Comparison of ENCODE assay signal across 12 cellular contexts in the genomic region with DNA sequence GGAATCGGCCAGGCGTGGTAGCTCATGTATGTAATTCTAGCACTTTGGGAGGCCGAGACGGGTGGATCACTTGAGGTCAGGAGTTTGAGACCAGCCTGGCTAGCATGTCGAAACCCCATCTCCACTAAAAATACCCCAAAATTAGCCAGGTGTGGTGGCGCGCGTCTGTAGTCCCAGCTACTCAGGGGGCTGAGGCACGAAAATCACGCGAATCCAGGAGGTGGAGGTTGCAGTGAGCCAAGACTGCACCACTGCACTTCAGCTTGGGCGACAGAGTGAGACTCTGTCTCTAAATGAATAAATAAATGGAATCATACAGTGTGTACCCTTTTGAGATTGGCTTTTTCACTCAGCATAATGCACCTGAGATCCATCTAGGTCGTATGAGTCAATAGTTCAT. TPM values are rescaled to one million over a fixed set of nuclear protein-coding genes. Genes with fewer than 3 reads are reported as not detected.
DNase-seq lines count a peak whose midpoint lies in the region; ATAC-seq and TF ChIP-seq lines count a peak whose summit lies in the region.
"Had no signal": no experiment of that assay in that cellular context is flagged by ENCODE, and none has a peak within 500 bp of the region (broad histone marks: within the 10 kb centered on the region; RNA-seq: fewer than 3 reads in every experiment).

No MANE protein-coding gene starts in this region.

- H3K36me3 Mint-ChIP-seq in HFFc6 (ENCODE audit: low read depth) (no peaks in the 10 kb centered on the region), osteocyte (ENCODE audit: unreplicated experiment) (no peaks in the 10 kb centered on the region)
- peaks cover 8% of the 10 kb centered on the region for H3K36me3 Mint-ChIP-seq in central memory CD8-positive, alpha-beta T cell (ENCODE audit: insufficient read depth)

- no peaks in the 10 kb centered on the region for H3K9me3 Mint-ChIP-seq in HFFc6
- H3K9me3 Mint-ChIP-seq in central memory CD8-positive, alpha-beta T cell: no peaks in the 10 kb centered on the region
- H3K9me3 Mint-ChIP-seq in osteocyte (ENCODE audit: unreplicated experiment): no peaks in the 10 kb centered on the region

- peaks cover 50% of the 10 kb centered on the region for H3K4me1 ChIP-seq in DOHH2 (ENCODE audit: control insufficient read depth, low read length)

- H3K9me2 ChIP-seq in DOHH2 (replicated peaks; ENCODE audit: control insufficient read depth, low read length): no peaks in the 10 kb centered on the region

- H3K27me3 ChIP-seq in DOHH2 (ENCODE audit: control insufficient read depth, low read length): no peaks in the 10 kb centered on the region
- H3K27me3 ChIP-seq: adrenal gland had no signal

- H3K4me2 ChIP-seq in DOHH2 (ENCODE audit: low read length): peak overlapping the region; percentile 69

- H3F3A ChIP-seq in DOHH2 (ENCODE audit: control insufficient read depth, insufficient read depth): no peaks in the 10 kb centered on the region; the same call in 1 of the 2 replicates

- DNase-seq in HFFc6 (no peak), osteocyte (ENCODE audit: extremely low spot score, unreplicated experiment) (peak; percentile 30), GOT3 (lab: John Stamatoyannopoulos, UW) (no peak), dedifferentiated amniotic fluid mesenchymal stem cell (ENCODE audit: extremely low spot score) (no peak), DMS153 (lab: John Stamatoyannopoulos, UW) (no peak)
- DNase-seq in central memory CD8-positive, alpha-beta T cell (ENCODE audit: low spot score in 2 of 2): no peak
- DNase-seq: activated CD4-positive, alpha-beta T cell treated with anti-CD3 and anti-CD28 coated beads for 1 hour; activated CD8-positive, alpha-beta memory T cell treated with anti-CD3 and anti-CD28 coated beads, Interleukin-2, amount 10 ng/mL, durations not matched to agents 7 days and 5 days; activated effector memory CD4-positive, alpha-beta T cell treated with Interleukin-2 at 50 U/mL for 16 hours; lower lobe of right lung had no signal

- H3K36me3 ChIP-seq in DOHH2 (ENCODE audit: control insufficient read depth, low read length): no peaks in the 10 kb centered on the region
- H3K36me3 ChIP-seq: adrenal gland, lower lobe of right lung had no signal

- TF ChIP-seq CTCF in DOHH2 (IDR thresholded peaks at IDR 0.05; ENCODE audit: low read depth, low read length, poor library complexity, severe bottlenecking): no peak
- TF ChIP-seq CTCF in HFFc6 (IDR thresholded peaks at IDR 0.05): no peak
- no peak for TF ChIP-seq CTCF in osteocyte (IDR thresholded peaks at IDR 0.05)

- H3K4me1 Mint-ChIP-seq in HFFc6 (ENCODE audit: low read depth) (peaks cover 20% of the 10 kb centered on the region), osteocyte (ENCODE audit: unreplicated experiment) (peaks cover 9% of the 10 kb centered on the region)
- H3K4me1 Mint-ChIP-seq in central memory CD8-positive, alpha-beta T cell: peaks cover 52% of the 10 kb centered on the region

- no peak for ATAC-seq in central memory CD8-positive, alpha-beta T cell (replicated peaks; ENCODE audit: extremely low read depth, poor library complexity, severe bottlenecking)
- ATAC-seq: activated CD8-positive, alpha-beta memory T cell treated with anti-CD3 and anti-CD28 coated beads, Interleukin-2, amount 10 ng/mL, durations not matched to agents 7 days and 5 days had no signal

- H3K27me3 Mint-ChIP-seq in HFFc6 (ENCODE audit: insufficient read depth) (peaks cover 3% of the 10 kb centered on the region), osteocyte (ENCODE audit: unreplicated experiment) (peaks cover 14% of the 10 kb centered on the region)
- no peaks in the 10 kb centered on the region for H3K27me3 Mint-ChIP-seq in central memory CD8-positive, alpha-beta T cell
- H3K27me3 Mint-ChIP-seq: activated CD8-positive, alpha-beta memory T cell treated with anti-CD3 and anti-CD28 coated beads, Interleukin-2, amount 10 ng/mL, durations not matched to agents 7 days and 5 days had no signal

- H4K20me1 ChIP-seq in DOHH2 (ENCODE audit: control insufficient read depth, insufficient read depth, low read depth, low read length): no peaks in the 10 kb centered on the region

- H3K9me3 ChIP-seq in DOHH2 (ENCODE audit: control insufficient read depth, insufficient read depth, low read length): no peaks in the 10 kb centered on the region
- H3K9me3 ChIP-seq: adrenal gland, lower lobe of right lung had no signal

- H3K4me3 ChIP-seq in DOHH2 (ENCODE audit: low read length): peak overlapping the region; percentile 49
- H3K4me3 ChIP-seq: adrenal gland, lower lobe of right lung had no signal

- H3K27ac Mint-ChIP-seq in HFFc6: peak overlapping the region; percentile 32; the same call in 1 of the 2 replicates
- H3K27ac Mint-ChIP-seq in central memory CD8-positive, alpha-beta T cell (ENCODE audit: low read depth): peak overlapping the region; percentile 92
- H3K27ac Mint-ChIP-seq in osteocyte (ENCODE audit: unreplicated experiment): no peak overlapping the region

- no peaks in the 10 kb centered on the region for H3K79me2 ChIP-seq in DOHH2 (ENCODE audit: control insufficient read depth, low read length)

- H3K27ac ChIP-seq in DOHH2 (ENCODE audit: low read depth, low read length): peak overlapping the region; percentile 33
- H3K27ac ChIP-seq: lower lobe of right lung had no signal

- H3K4me3 Mint-ChIP-seq in HFFc6: no peak overlapping the region
- peak overlapping the region; percentile 73 for H3K4me3 Mint-ChIP-seq in central memory CD8-positive, alpha-beta T cell
- H3K4me3 Mint-ChIP-seq in osteocyte (ENCODE audit: unreplicated experiment): no peak overlapping the region

RNA-seq across cellular contexts. Expression of gene TTC39C, which starts 19.4 kb away (rescaled TPM):
- total RNA-seq in HFFc6 (2021; fragmentation: NEBNext Ultra II Directional; extraction: Animal tissue kit (Norgen Biotek cat#: 25700)): 10 to 100 TPM; 10.1 to 21.3 (median 17.4) TPM
- total RNA-seq in osteocyte: 10.9 and 11.2 TPM in 2 replicates
